In the genomic region with DNA sequence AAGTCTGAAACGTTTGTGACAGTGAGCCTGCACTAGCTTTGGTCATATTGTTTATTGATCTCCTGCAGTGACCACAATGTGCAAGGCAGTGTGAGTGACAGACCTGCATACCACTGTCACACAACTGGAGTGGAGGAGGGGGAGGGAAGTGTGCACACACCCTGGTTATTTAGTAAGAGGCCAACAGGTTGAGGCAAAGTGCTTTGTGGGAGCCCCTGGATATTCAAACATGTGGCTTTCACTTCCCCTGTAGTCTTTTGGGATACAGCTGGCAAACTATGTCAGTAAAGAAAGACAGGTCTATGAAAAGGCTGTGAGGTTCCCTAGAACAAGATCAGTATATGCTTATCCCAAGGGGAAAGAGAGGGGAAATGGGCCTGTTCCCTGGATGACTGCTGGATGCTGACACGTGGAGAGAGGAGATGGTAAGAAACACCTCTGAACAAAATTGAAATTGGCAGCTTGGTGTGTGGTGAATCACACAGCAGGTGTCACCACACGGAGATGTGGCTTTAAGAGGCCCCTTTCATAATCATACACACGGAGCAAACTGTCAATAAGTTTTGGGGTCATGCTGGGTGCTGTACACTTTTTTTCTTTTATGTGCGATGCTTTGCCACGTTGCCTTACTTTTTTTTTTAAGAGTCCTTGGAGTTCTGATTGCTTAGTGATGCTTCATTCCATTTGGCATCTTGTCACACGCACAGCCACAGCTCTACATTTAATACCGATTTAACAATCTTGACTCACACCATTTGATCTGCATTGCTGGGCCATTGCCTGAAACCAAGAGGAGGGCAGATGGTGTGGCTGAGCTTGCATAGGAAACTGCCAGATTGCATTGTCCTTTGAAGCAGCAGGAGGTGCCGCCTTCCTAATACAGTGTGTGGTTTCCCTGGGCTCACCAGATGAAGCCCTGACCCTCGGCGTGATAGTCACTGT, we compare ENCODE assay signal across 8 cellular contexts. TPM values are rescaled to one million over a fixed set of nuclear protein-coding genes. Genes with fewer than 3 reads are reported as not detected.
DNase-seq lines count a peak whose midpoint lies in the region; ATAC-seq and TF ChIP-seq lines count a peak whose summit lies in the region.

No MANE protein-coding gene starts in this region.

- ATAC-seq in GM19468 (IDR thresholded peaks at IDR 0.05; ENCODE audit: extremely low read depth, unreplicated experiment) (peak; percentile 21), upper lobe of right lung (no peak), HG02884 (IDR thresholded peaks at IDR 0.05; ENCODE audit: unreplicated experiment) (no peak), GM19328 (IDR thresholded peaks at IDR 0.05; ENCODE audit: unreplicated experiment) (no peak)

- TF ChIP-seq POLR2A in transverse colon (IDR thresholded peaks at IDR 0.05), result no peak

- no peaks in the 10 kb centered on the region for H3K4me1 ChIP-seq in transverse colon
- no peaks in the 10 kb centered on the region for H3K4me1 ChIP-seq in upper lobe of right lung

- TF ChIP-seq CTCF in brain microvascular endothelial cell (IDR thresholded peaks at IDR 0.05; ENCODE audit: low read depth, low read length, missing control alignments) (no peak), transverse colon (IDR thresholded peaks at IDR 0.05) (no peak), upper lobe of right lung (IDR thresholded peaks at IDR 0.05) (no peak)

- H3K27me3 ChIP-seq in brain microvascular endothelial cell (replicated peaks) (no peaks in the 10 kb centered on the region), transverse colon (no peaks in the 10 kb centered on the region), upper lobe of right lung (no peaks in the 10 kb centered on the region)

- WGBS in transverse colon (ENCODE audit: low coverage in 1 of 2), 2 donors, result 53 to 72% methylated on average over 10 to 11 of the region's 11 CpGs

- intact Hi-C loops in transverse colon (cut with DNase I; ENCODE audit: low total_unique reads) (no loop called here), upper lobe of right lung (cut with DNase I) (no loop called here)

- in situ Hi-C loops in brain microvascular endothelial cell (cut with HindIII; ENCODE audit: low pct_ligation_motif_present, low sequenced_read_pairs), result no loop called here
- in situ Hi-C loops in transverse colon (cut with MboI; ENCODE audit: low pct_ligation_motif_present in 1 of 4, low pct_unique_long_range_greater_than_20kb in 1 of 4, low sequenced_read_pairs in 3 of 4), result no loop called here

- peak; percentile 93 for DNase-seq in DMS 273 (lab: John Stamatoyannopoulos, UW; ENCODE audit: unreplicated experiment)
- peak; percentile 67 for DNase-seq in NCI-H1092 treated with DMSO at 0.1 percent for 48 hours (lab: John Stamatoyannopoulos, UW)
- DNase-seq in brain microvascular endothelial cell, result peak; percentile 5
- peak; percentile 22 for DNase-seq in transverse colon
- DNase-seq in upper lobe of right lung, result no peak

- H3K27ac ChIP-seq in brain microvascular endothelial cell (no peak overlapping the region), transverse colon (peak overlapping the region in 1 of 4 donors; percentile 21), upper lobe of right lung (no peak overlapping the region)

- H3K36me3 ChIP-seq in brain microvascular endothelial cell (replicated peaks) (no peaks in the 10 kb centered on the region), transverse colon (no peaks in the 10 kb centered on the region), upper lobe of right lung (no peaks in the 10 kb centered on the region)

- H3K4me3 ChIP-seq in brain microvascular endothelial cell (ENCODE audit: low read depth, low read length) (no peak overlapping the region), transverse colon (no peak overlapping the region), upper lobe of right lung (no peak overlapping the region)

- H3K9me3 ChIP-seq in transverse colon (no peaks in the 10 kb centered on the region), upper lobe of right lung (no peaks in the 10 kb centered on the region)

- no peak for TF ChIP-seq EP300 in transverse colon (IDR thresholded peaks at IDR 0.05; ENCODE audit: low read depth)

RNA-seq across cellular contexts. Expression of gene OSBP2, which starts 11.3 kb away (rescaled TPM):
- 1 to 10 TPM in 3 of 4 donors, under 1 TPM in 1; 0.60 to 7.5 (median 4.3) TPM for total RNA-seq in transverse colon
- total RNA-seq in upper lobe of right lung, result 6.0 TPM

RNA-seq across cellular contexts. Expression of gene DUSP18, which starts 38.3 kb away (rescaled TPM):
- total RNA-seq in transverse colon (10 to 100 TPM; 13.7 to 38.2 (median 29.8) TPM), upper lobe of right lung (19.3 TPM)
